In the genomic region with DNA sequence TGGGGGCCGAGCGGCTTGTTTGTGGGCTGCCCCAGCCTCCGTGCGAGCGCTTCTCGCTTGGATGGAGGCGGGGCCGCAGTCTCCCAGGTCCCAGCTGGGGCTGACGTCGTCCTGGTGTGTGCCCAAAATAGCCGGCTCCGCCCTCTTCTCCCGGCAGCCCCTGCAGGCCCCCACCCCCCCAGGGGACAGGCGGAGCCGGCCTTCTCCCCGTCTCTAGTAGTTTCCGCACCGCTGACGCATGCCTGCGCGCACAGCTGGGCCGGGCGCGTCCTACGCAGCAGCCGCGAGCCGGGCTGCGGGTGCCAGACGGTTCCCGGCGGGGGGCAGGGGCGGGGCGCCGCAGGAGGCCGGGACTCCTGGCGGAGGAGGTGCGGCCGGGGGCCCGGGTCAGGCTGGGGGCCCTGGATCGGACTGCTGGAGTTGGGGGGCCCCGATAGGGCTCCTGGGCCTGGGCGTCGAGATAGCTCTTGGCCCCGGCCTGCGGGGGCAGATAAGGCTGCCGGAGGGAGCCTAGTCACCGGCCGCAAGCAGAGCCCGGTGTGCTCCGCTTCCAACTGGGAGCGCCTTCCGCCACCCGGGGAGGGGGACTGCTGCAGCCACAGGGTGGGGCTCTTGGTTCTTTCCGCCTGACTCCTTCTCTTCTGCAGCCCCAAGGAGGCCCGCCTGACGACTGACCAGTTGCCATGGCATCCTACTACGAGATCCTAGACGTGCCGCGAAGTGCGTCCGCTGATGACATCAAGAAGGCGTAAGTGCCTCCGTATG, we compare ENCODE assay signal across 8 cellular contexts. TPM values are rescaled to one million over a fixed set of nuclear protein-coding genes. Genes with fewer than 3 reads are reported as not detected.
DNase-seq lines count a peak whose midpoint lies in the region; ATAC-seq, FAIRE-seq and TF ChIP-seq lines count a peak whose summit lies in the region.

A gene (plus strand): TSS at position 216 of the 765 bp plus-strand sequence. CDS start 468 bp downstream, at position 684.

- ATAC-seq in HG02981 (IDR thresholded peaks at IDR 0.05; ENCODE audit: unreplicated experiment) (peak; percentile 81), aorta (ENCODE audit: low FRiP score) (peak; percentile 97)

- H3K4me1 ChIP-seq in rectal smooth muscle tissue (ENCODE audit: control insufficient read depth, insufficient read depth, low read length) (peaks cover 19% of the 10 kb centered on the region), aorta (ENCODE audit: control insufficient read depth in 1 of 2, insufficient read depth in 2 of 2, low read length in 2 of 2) (peaks cover 0 to 4% of the 10 kb centered on the region in 2 donors)

- DNase-seq in GM18507 (ENCODE audit: extremely low spot score, insufficient read length, low read depth) = peak; percentile 100
- DNase-seq in NCI-H2029 treated with DMSO at 0.1 percent for 48 hours (lab: John Stamatoyannopoulos, UW) = peak; percentile 77
- DNase-seq in T-helper 9 cell = peak; percentile 98
- peak; percentile 94 for DNase-seq in astrocyte of the cerebellum (ENCODE audit: low read depth)
- DNase-seq in hepatic stellate cell (ENCODE audit: low spot score) = peak; percentile 99
- peak; percentile 100 for DNase-seq in aorta

- 0 to 1% methylated on average over 48 to 65 of the region's 65 CpGs for WGBS in aorta, 2 donors

- H3K4me3 ChIP-seq in astrocyte of the cerebellum (ENCODE audit: low read depth, low read length) (peak within 1 kb of the TSS; percentile 61), rectal smooth muscle tissue (ENCODE audit: low read length) (peak within 1 kb of the TSS; percentile 65), aorta (ENCODE audit: low read length in 2 of 2) (peak within 1 kb of the TSS; percentile 45 to 46)

- peaks cover 7% of the 10 kb centered on the region for H3K36me3 ChIP-seq in rectal smooth muscle tissue (ENCODE audit: control insufficient read depth, insufficient read depth, low read length)
- peaks cover 0 to 3% of the 10 kb centered on the region in 2 donors for H3K36me3 ChIP-seq in aorta (ENCODE audit: control insufficient read depth in 1 of 2, insufficient read depth in 2 of 2, low read length in 1 of 2)

- FAIRE-seq in GM18507 (lab: Jason Lieb, UNC) = peak; percentile 97

- H3K9me3 ChIP-seq in aorta (ENCODE audit: control insufficient read depth, low read length) = no peaks in the 10 kb centered on the region

- H3K27ac ChIP-seq in rectal smooth muscle tissue (ENCODE audit: low read depth, low read length) (peak within 1 kb of the TSS; percentile 92), aorta (ENCODE audit: low read depth in 1 of 2, low read length in 2 of 2) (peak within 1 kb of the TSS; percentile 53 to 76)

- intact Hi-C loops in aorta (cut with DNase I) = loop anchor here (1.0 to 2.0 kb wide), 3 partner anchors 10 to 50 kb away; a partner anchor contains a TSS

- peak; percentile 1 for TF ChIP-seq CTCF in astrocyte of the cerebellum (IDR thresholded peaks at IDR 0.05; ENCODE audit: low read depth, low read length, missing control alignments)

- in situ Hi-C loops in astrocyte of the cerebellum (cut with HindIII; ENCODE audit: low sequenced_read_pairs) = no loop called here

- peak within 1 kb of the TSS; percentile 74 for H3K9ac ChIP-seq in rectal smooth muscle tissue (ENCODE audit: low read length)

- H3K27me3 ChIP-seq in rectal smooth muscle tissue (ENCODE audit: control insufficient read depth, insufficient read depth, low read length) (no peaks in the 10 kb centered on the region), aorta (ENCODE audit: control insufficient read depth in 1 of 2, insufficient read depth in 2 of 2, low read length in 1 of 2) (no peaks in the 10 kb centered on the region)

RNA-seq across cellular contexts. Expression of the gene that starts here (rescaled TPM):
- 10 to 100 TPM; 54.4 to 54.7 TPM for total RNA-seq in aorta
- polyA plus RNA-seq in aorta = 10 to 100 TPM; 45.0 to 58.6 TPM

Comparison
In these comparisons a context has a peak if more than half of its experiments do, and no peak if none do; other contexts are left out.
1. Peak in every context shown above with its lines: DNase-seq, ATAC-seq, H3K4me3 ChIP-seq and H3K27ac ChIP-seq.